ENCODE assay signal across 21 cellular contexts in genomic region chr10:123577921-123578461, GRCh38.
"Had no signal": no experiment of that assay in that cellular context is flagged by ENCODE, and none has a peak within 500 bp of the region (broad histone marks: within the 10 kb centered on the region; RNA-seq: fewer than 3 reads in every experiment).

No MANE protein-coding gene starts in this region.

- H3K9ac ChIP-seq: KMS-11, SK-N-SH had no signal

- H3K9me3 ChIP-seq: SK-N-SH had no signal

- DNase-seq: Kasumi-1, MV-4-11, NCI-H1048, NCI-H1105, NCI-H1417, NCI-H1436 treated with DMSO at 0.1 percent for 48 hours, NCI-H1694, NCI-H187 treated with DMSO at 0.1 percent for 48 hours, NCI-H2029 treated with DMSO at 0.1 percent for 48 hours, NCI-H2171, NCI-H226, NCI-H446, NCI-H510A, NCI-H524 treated with DMSO at 0.1 percent for 48 hours, NCI-H69, NCI-H774, SHP77, SK-N-SH, SW 1271 had no signal

- H3K27ac ChIP-seq: KMS-11, RWPE1 had no signal

- H3K4me2 ChIP-seq: KMS-11, SK-N-SH had no signal
